In genomic region chr2:85705680-85706039, GRCh38 we compare ENCODE assay signal across 8 cellular contexts. TPM values are rescaled to one million over a fixed set of nuclear protein-coding genes. Genes with fewer than 3 reads are reported as not detected.
A peak's percentile ranks its signal among the peaks of the same experiment; 100 is the strongest.
DNase-seq lines count a peak whose midpoint lies in the region; ATAC-seq and TF ChIP-seq lines count a peak whose summit lies in the region.

No MANE protein-coding gene starts in this region.

- peak overlapping the region; percentile 28 for H3K27ac ChIP-seq in muscle layer of duodenum (ENCODE audit: low read length)

- H3K4me1 ChIP-seq in muscle layer of duodenum (ENCODE audit: control insufficient read depth in 1 of 2, insufficient read depth in 2 of 2, low read length in 2 of 2), result peaks cover 0 to 7% of the 10 kb centered on the region in 2 donors

- H3K9me3 ChIP-seq in muscle layer of duodenum (ENCODE audit: control insufficient read depth in 1 of 2, low read length in 2 of 2), result no peaks in the 10 kb centered on the region

- H3K4me3 ChIP-seq in BJ (ENCODE audit: low read depth, low read length) (no peak overlapping the region), muscle layer of duodenum (ENCODE audit: low read depth in 1 of 2, low read length in 2 of 2) (no peak overlapping the region)

- H3K36me3 ChIP-seq in BJ (ENCODE audit: control insufficient read depth, insufficient read depth, low read length) (no peaks in the 10 kb centered on the region), muscle layer of duodenum (ENCODE audit: control insufficient read depth in 1 of 2, insufficient read depth in 2 of 2, low read length in 2 of 2) (no peaks in the 10 kb centered on the region)

- ATAC-seq in HG02678 (IDR thresholded peaks at IDR 0.05; ENCODE audit: unreplicated experiment), result no peak

- POLR2A ChIA-PET in BJ (lab: Charles Lee), result no interaction called here

- DNase-seq in BJ (ENCODE audit: low read depth) (peak; percentile 88), M059J (ENCODE audit: low read depth) (peak; percentile 85), dedifferentiated amniotic fluid mesenchymal stem cell (ENCODE audit: extremely low spot score) (peak; percentile 81), NCI-H146 (lab: John Stamatoyannopoulos, UW) (no peak), T-helper 9 cell (no peak)
- DNase-seq in activated CD8-positive, alpha-beta memory T cell treated with anti-CD3 and anti-CD28 coated beads, Interleukin-2, amount 50 U/mL, for 4 hours, result no peak

- H3K27me3 ChIP-seq in BJ (ENCODE audit: control insufficient read depth, insufficient read depth, low read length) (no peaks in the 10 kb centered on the region), muscle layer of duodenum (ENCODE audit: low read depth, low read length) (no peaks in the 10 kb centered on the region)

- CTCF ChIA-PET in BJ (lab: Yijun Ruan, JAX), result interaction anchor here (0.7 to 7.7 kb wide), 13 partner anchors 9 to 294 kb away, joined by 3 to 92 read pairs (median 5); no protein-coding TSS in a partner anchor

- no peak for TF ChIP-seq CTCF in BJ (IDR thresholded peaks at IDR 0.05; ENCODE audit: insufficient read depth, low read depth, low read length)

RNA-seq across cellular contexts. Expression of gene GNLY, which starts 11.5 kb away (rescaled TPM):
- not detected in 2 replicates for polyA plus RNA-seq in BJ (2011; rRNA removed)
- not detected in 2 replicates for polyA minus RNA-seq in BJ (2011; rRNA and poly(A)+ RNA removed)
- not detected in 2 replicates for total RNA-seq in M059J (2014; rRNA removed; shearing (Covaris generic))

RNA-seq across cellular contexts. Expression of gene SFTPB, which starts 37.7 kb away (rescaled TPM):
- polyA plus RNA-seq in BJ (2011; rRNA removed), result not detected in 2 replicates
- not detected in 2 replicates for polyA minus RNA-seq in BJ (2011; rRNA and poly(A)+ RNA removed)
- total RNA-seq in M059J (2014; rRNA removed; shearing (Covaris generic)), result not detected in 2 replicates

RNA-seq across cellular contexts. Expression of gene ATOH8, which starts 48.1 kb away (rescaled TPM):
- polyA plus RNA-seq in BJ (2011; rRNA removed), result 12.5 and 19.5 TPM in 2 replicates
- 18.8 and 22.2 TPM in 2 replicates for polyA minus RNA-seq in BJ (2011; rRNA and poly(A)+ RNA removed)
- 21.4 and 43.0 TPM in 2 replicates for total RNA-seq in M059J (2014; rRNA removed; shearing (Covaris generic))

Comparison
In these comparisons a context has a peak if more than half of its experiments do, and no peak if none do; other contexts are left out.
1. DNase-seq: peak in BJ (single experiment), M059J (single experiment) and dedifferentiated amniotic fluid mesenchymal stem cell (single experiment); none in NCI-H146 (single experiment), T-helper 9 cell (single experiment) and activated CD8-positive, alpha-beta memory T cell treated with anti-CD3 and anti-CD28 coated beads, Interleukin-2, amount 50 U/mL, for 4 hours (single experiment).